In the genomic region with DNA sequence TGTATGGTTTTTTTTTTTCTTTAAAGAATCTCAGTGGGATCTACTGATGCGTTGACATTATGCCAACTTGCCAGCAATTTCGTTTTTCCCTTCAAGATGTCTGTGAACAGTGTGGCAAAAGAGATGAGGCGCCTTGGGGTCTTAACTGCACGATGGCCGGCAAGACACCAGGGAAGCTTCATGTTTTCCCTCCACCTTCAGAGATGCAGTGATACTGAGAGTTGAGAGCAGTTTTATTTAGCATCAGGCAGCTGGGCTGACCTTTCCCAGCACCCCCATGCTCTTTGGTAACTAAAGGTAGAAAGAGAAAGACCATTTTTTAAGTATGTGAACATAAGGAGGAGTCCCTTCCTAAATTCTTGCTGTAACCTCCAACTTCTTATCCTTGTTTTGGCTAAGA, we compare ENCODE assay signal across 18 cellular contexts. TPM values are rescaled to one million over a fixed set of nuclear protein-coding genes. Genes with fewer than 3 reads are reported as not detected.
A peak's percentile ranks its signal among the peaks of the same experiment; 100 is the strongest.
DNase-seq lines count a peak whose midpoint lies in the region; ATAC-seq, FAIRE-seq and TF ChIP-seq lines count a peak whose summit lies in the region.
"Had no signal": no experiment of that assay in that cellular context is flagged by ENCODE, and none has a peak within 500 bp of the region (broad histone marks: within the 10 kb centered on the region; RNA-seq: fewer than 3 reads in every experiment).

No MANE protein-coding gene starts in this region.

- H3K23me2 ChIP-seq in H1 (ENCODE audit: low read depth, low read length) = no peaks in the 10 kb centered on the region

- H3K9me3 ChIP-seq in H1 (ENCODE audit: insufficient read depth in 2 of 2, low read depth in 1 of 2, low read length in 1 of 2) (no peaks in the 10 kb centered on the region), osteoblast (ENCODE audit: low read depth, low read length) (no peaks in the 10 kb centered on the region)
- H3K9me3 ChIP-seq: BLaER1, Caco-2, HAP-1 had no signal

- POLR2A ChIA-PET in H1 (lab: Charles Lee; ENCODE audit: partially characterized antibody) = no interaction called here

- H4K8ac ChIP-seq in H1 (ENCODE audit: extremely low read depth, insufficient read depth, low read length) = no peak overlapping the region

- H3K4me3 ChIP-seq in KMS-11 (IDR thresholded peaks at IDR 0.05; ENCODE audit: insufficient read depth, low read depth, low read length) (no peak overlapping the region), H1 (ENCODE audit: extremely low read depth in 1 of 4, insufficient read depth in 2 of 4, low read depth in 3 of 4, low read length in 4 of 4) (no peak overlapping the region), osteoblast (ENCODE audit: insufficient read depth, low read length) (peak overlapping the region; percentile 2)
- H3K4me3 ChIP-seq: BLaER1, HAP-1 had no signal

- peaks cover 52% of the 10 kb centered on the region for H3K4me1 ChIP-seq in KMS-11 (ENCODE audit: low read depth, poor library complexity, severe bottlenecking)
- peaks cover 4 to 24% (median 16%) of the 10 kb centered on the region in 4 experiments; a peak in 6 of 7 replicates for H3K4me1 ChIP-seq in H1 (replicated peaks in 1 of 4; ENCODE audit: control insufficient read depth in 3 of 4, insufficient read depth in 4 of 4, low read length in 3 of 4)
- peaks cover 5% of the 10 kb centered on the region for H3K4me1 ChIP-seq in osteoblast (ENCODE audit: insufficient read depth, low read length)
- H3K4me1 ChIP-seq: Caco-2 had no signal

- no peaks in the 10 kb centered on the region for H3K79me2 ChIP-seq in KMS-11 (ENCODE audit: insufficient read depth, low read depth)
- no peaks in the 10 kb centered on the region for H3K79me2 ChIP-seq in H1 (ENCODE audit: control insufficient read depth in 1 of 2, insufficient read depth in 2 of 2, low read length in 2 of 2)
- no peaks in the 10 kb centered on the region for H3K79me2 ChIP-seq in osteoblast (ENCODE audit: insufficient read depth, low read length)

- no peak overlapping the region for H2BK15ac ChIP-seq in H1 (ENCODE audit: low read length)

- H3K4ac ChIP-seq in H1 (replicated peaks; ENCODE audit: insufficient read length, low read depth, low read length) = no peak overlapping the region

- no peak overlapping the region; the same call in 1 of the 2 replicates for H2BK5ac ChIP-seq in H1 (ENCODE audit: low read depth, low read length)

- H3K27ac ChIP-seq in KMS-11 (peak overlapping the region; percentile 97), H1 (ENCODE audit: low read depth, low read length) (no peak overlapping the region), osteoblast (ENCODE audit: low read depth, low read length) (no peak overlapping the region)
- H3K27ac ChIP-seq: BLaER1, HL-60 had no signal

- H3K36me3 ChIP-seq in KMS-11 (ENCODE audit: insufficient read depth) (no peaks in the 10 kb centered on the region), H1 (ENCODE audit: control insufficient read depth in 2 of 4, insufficient read depth in 4 of 4, low read length in 3 of 4) (no peaks in the 10 kb centered on the region), osteoblast (ENCODE audit: insufficient read depth, low read length) (no peaks in the 10 kb centered on the region)
- H3K36me3 ChIP-seq: BLaER1, HAP-1 had no signal

- H2AFZ ChIP-seq in KMS-11 (ENCODE audit: low read depth) (no peak overlapping the region), H1 (ENCODE audit: low read length) (no peak overlapping the region), osteoblast (ENCODE audit: low read length) (no peak overlapping the region)

- no peaks in the 10 kb centered on the region for H3K79me1 ChIP-seq in H1 (ENCODE audit: low read depth, low read length)

- TF ChIP-seq RAD21 in H1 (IDR thresholded peaks at IDR 0.05 in 1 of 2, conservative IDR thresholded peaks at IDR 0.05 in 1 of 2; ENCODE audit: low read depth in 2 of 2, low read length in 2 of 2) = no peak

- no peak for TF ChIP-seq EP300 in H1 (IDR thresholded peaks at IDR 0.05; ENCODE audit: borderline replicate concordance in 1 of 2, low read depth in 2 of 2, low read length in 2 of 2)

- peak overlapping the region; percentile 70; the same call in 1 of the 2 replicates for H3K9ac ChIP-seq in KMS-11
- H3K9ac ChIP-seq in H1 (replicated peaks in 1 of 4; ENCODE audit: extremely low read depth in 1 of 4, low read depth in 3 of 4, low read length in 3 of 4) = no peak overlapping the region
- H3K9ac ChIP-seq: BLaER1 had no signal

- no peak for TF ChIP-seq POLR2A in H1 (IDR thresholded peaks at IDR 0.05; ENCODE audit: control extremely low read depth in 1 of 2, low read depth in 2 of 2, low read length in 2 of 2)

- peak overlapping the region; percentile 68; the same call in 1 of the 2 replicates for H3K18ac ChIP-seq in H1 (ENCODE audit: extremely low read depth, low read length)

- ATAC-seq in GM18867 (IDR thresholded peaks at IDR 0.05; ENCODE audit: unreplicated experiment) = peak; percentile 41
- ATAC-seq in HG03045 (IDR thresholded peaks at IDR 0.05; ENCODE audit: unreplicated experiment) = no peak

- 91% methylated on average over 5 of the region's 5 CpGs; no CpG with 5 or more reads in 1 of the 2 experiments for whole genome bisulfite sequencing in H1 (ENCODE audit: extremely low coverage in 1 of 2, insufficient coverage in 1 of 2, insufficient read length in 1 of 2, insufficient replicate concordance in 2 of 2, low coverage in 1 of 2, low lambda C conversion rate in 2 of 2, missing lambda C conversion rate in 1 of 2), 2 experiments

- H3K23ac ChIP-seq in H1 (ENCODE audit: insufficient read length) = no peak overlapping the region

- H2BK20ac ChIP-seq in H1 (ENCODE audit: low read length) = peak overlapping the region; percentile 75; the same call in 1 of the 2 replicates

- H4K20me1 ChIP-seq in KMS-11 (ENCODE audit: insufficient read depth) = no peaks in the 10 kb centered on the region
- H4K20me1 ChIP-seq in H1 (replicated peaks in 1 of 2; ENCODE audit: control insufficient read depth in 1 of 2, insufficient read depth in 2 of 2, low read length in 2 of 2) = no peaks in the 10 kb centered on the region
- H4K20me1 ChIP-seq in osteoblast (ENCODE audit: insufficient read depth, low read length) = no peaks in the 10 kb centered on the region
- H4K20me1 ChIP-seq: BLaER1 had no signal

- peak overlapping the region; percentile 63 for H3K4me2 ChIP-seq in KMS-11
- no peak overlapping the region for H3K4me2 ChIP-seq in H1 (ENCODE audit: insufficient read depth in 1 of 2, low read depth in 2 of 2, low read length in 2 of 2)
- H3K4me2 ChIP-seq in osteoblast (ENCODE audit: insufficient read depth, low read length) = peak overlapping the region; percentile 53
- H3K4me2 ChIP-seq: BLaER1 had no signal

- no peak overlapping the region for H3K14ac ChIP-seq in H1 (ENCODE audit: insufficient read length)

- H4K5ac ChIP-seq in H1 (ENCODE audit: insufficient read length, low read depth, low read length) = no peak overlapping the region

- H2BK12ac ChIP-seq in H1 (ENCODE audit: low read depth, low read length) = no peak overlapping the region

- H2BK120ac ChIP-seq in H1 (replicated peaks; ENCODE audit: low read depth, low read length) = no peak overlapping the region

- no peak for TF ChIP-seq CTCF in KMS-11 (conservative IDR thresholded peaks at IDR 0.05; ENCODE audit: low read depth, low read length)
- no peak for TF ChIP-seq CTCF in H1 (IDR thresholded peaks at IDR 0.05; ENCODE audit: control extremely low read depth in 1 of 3, insufficient read depth in 1 of 3, low read depth in 1 of 3, low read length in 3 of 3)
- no peak for TF ChIP-seq CTCF in osteoblast (IDR thresholded peaks at IDR 0.05; ENCODE audit: extremely low read depth, low read depth, low read length)

- FAIRE-seq in H1 (lab: Jason Lieb, UNC) (no peak), urothelium cell line (lab: Jason Lieb, UNC) (no peak)

- no peak overlapping the region for H3K56ac ChIP-seq in H1 (replicated peaks; ENCODE audit: insufficient read length, low read depth, low read length)

- no peak overlapping the region for H2AK5ac ChIP-seq in H1 (ENCODE audit: low read depth, low read length)

- CTCF ChIA-PET in H1 (lab: Charles Lee; ENCODE audit: partially characterized antibody) = interaction anchor here (1.1 to 4.4 kb wide), 6 partner anchors 11 to 412 kb away, joined by 3 to 30 read pairs (median 4); a partner anchor contains a TSS

- H3K27me3 ChIP-seq in KMS-11 (ENCODE audit: insufficient read depth, low read depth) (no peaks in the 10 kb centered on the region), H1 (replicated peaks in 1 of 4; ENCODE audit: control insufficient read depth in 3 of 4, extremely low read depth in 1 of 4, insufficient read depth in 3 of 4, low read length in 3 of 4) (no peaks in the 10 kb centered on the region), osteoblast (ENCODE audit: insufficient read depth, low read length) (no peaks in the 10 kb centered on the region)
- H3K27me3 ChIP-seq: BLaER1 had no signal

- no peak overlapping the region for H4K91ac ChIP-seq in H1 (replicated peaks; ENCODE audit: insufficient read length, low read length)

- DNase-seq in H1 (ENCODE audit: low read depth in 1 of 2, low spot score in 2 of 2) (no peak), osteoblast (ENCODE audit: insufficient read length, low spot score, missing footprints) (no peak), T-helper 2 cell (no peak), T1000 (lab: John Stamatoyannopoulos, UW) (no peak), urothelium cell line (ENCODE audit: low spot score) (no peak)
- DNase-seq: 8988T; AML-193; Caco-2; CD8-positive, alpha-beta memory T cell; DND-41; GDM1; HFFc6 had no signal

TF ChIP-seq in H1, 55 proteins besides CTCF, POLR2A, EP300 and RAD21 (continues in another document):
- TF ChIP-seq TAF7 (optimal IDR thresholded peaks at IDR 0.05; ENCODE audit: borderline replicate concordance, low read depth, low read length) (no peak), EGR1 (IDR thresholded peaks at IDR 0.05; ENCODE audit: borderline replicate concordance, low read depth, low read length) (no peak), CEBPB (IDR thresholded peaks at IDR 0.05; ENCODE audit: low read depth, low read length) (no peak), SP4 (IDR thresholded peaks at IDR 0.05; ENCODE audit: low read length) (no peak), SUZ12 (IDR thresholded peaks at IDR 0.05; ENCODE audit: low read length) (no peak)
- TF ChIP-seq, protein P1, sequence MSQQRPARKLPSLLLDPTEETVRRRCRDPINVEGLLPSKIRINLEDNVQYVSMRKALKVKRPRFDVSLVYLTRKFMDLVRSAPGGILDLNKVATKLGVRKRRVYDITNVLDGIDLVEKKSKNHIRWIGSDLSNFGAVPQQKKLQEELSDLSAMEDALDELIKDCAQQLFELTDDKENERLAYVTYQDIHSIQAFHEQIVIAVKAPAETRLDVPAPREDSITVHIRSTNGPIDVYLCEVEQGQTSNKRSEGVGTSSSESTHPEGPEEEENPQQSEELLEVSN (IDR thresholded peaks at IDR 0.05) = no peak

RNA-seq across cellular contexts. Expression of a gene that starts 11.7 kb away (rescaled TPM):
- total RNA-seq in H1 (2021; fragmentation: NEBNext Ultra II Directional; extraction: Animal tissue kit (Norgen Biotek cat#: 25700)) = 2.4 and 2.9 TPM in 2 replicates
- 1.2 and 2.2 TPM in 2 replicates for polyA plus RNA-seq in H1 (2011; rRNA removed)
- polyA plus RNA-seq in H1 (2011; cell fraction: cytosol; rRNA removed) = 1.1 TPM
- polyA plus RNA-seq in H1 (2011; cell fraction: nucleus; rRNA removed) = 3.3 TPM
- polyA plus RNA-seq in H1 (2012, experiment 1 of 2) = 1.5 to 1.8 TPM (median 1.6 TPM) in 4 replicates
- polyA plus RNA-seq in H1 (2012, experiment 2 of 2) = 0.89 TPM
- 2.0 TPM for polyA plus RNA-seq in H1 (2013, experiment 1 of 2)
- 2.2 TPM for polyA plus RNA-seq in H1 (2013, experiment 2 of 2)
- 2.3 and 4.4 TPM in 2 replicates for polyA minus RNA-seq in H1 (2011; rRNA and poly(A)+ RNA removed)
- polyA minus RNA-seq in H1 (2011; cell fraction: cytosol; rRNA and poly(A)+ RNA removed) = 2.8 TPM
- 4.5 TPM for polyA minus RNA-seq in H1 (2011; cell fraction: nucleus; rRNA and poly(A)+ RNA removed)
- under 0.01 and 0.29 TPM in 2 replicates for total RNA-seq in osteoblast
- total RNA-seq: HFFc6 had no signal
- polyA plus RNA-seq: CD8-positive, alpha-beta memory T cell had no signal

Comparison
In these comparisons a context has a peak if more than half of its experiments do, and no peak if none do; other contexts are left out.
1. H3K4me2 ChIP-seq: peak in KMS-11 (single experiment) and osteoblast (single experiment); none in H1 (0 of 2).